Comparison of ENCODE assay signal across 25 cellular contexts in genomic region chrX:149274516-149275105, GRCh38.
A peak's percentile ranks its signal among the peaks of the same experiment; 100 is the strongest.
DNase-seq lines count a peak whose midpoint lies in the region; ATAC-seq and TF ChIP-seq lines count a peak whose summit lies in the region.
"Had no signal": no experiment of that assay in that cellular context is flagged by ENCODE, and none has a peak within 500 bp of the region (broad histone marks: within the 10 kb centered on the region; RNA-seq: fewer than 3 reads in every experiment).

No MANE protein-coding gene starts in this region.

- no peaks in the 10 kb centered on the region for H3K9me3 ChIP-seq in PC-3 (ENCODE audit: low read length)

- no peak overlapping the region for H3K9ac ChIP-seq in PC-3 (ENCODE audit: low read length)

- H3K4me3 ChIP-seq in PC-3 (ENCODE audit: low read length): no peak overlapping the region

- CTCF ChIA-PET in PC-3 (lab: Charles Lee): no interaction called here
- CTCF ChIA-PET in activated CD4-positive, alpha-beta memory T cell treated with anti-CD3 and anti-CD28 coated beads, Interleukin-2, amount 10 ng/mL, durations not matched to agents 7 days and 5 days (lab: Charles Lee): no interaction called here

- no peak overlapping the region for H3K27ac ChIP-seq in PC-3 (ENCODE audit: low read length)

- H3K9me3 Mint-ChIP-seq in activated CD4-positive, alpha-beta memory T cell treated with anti-CD3 and anti-CD28 coated beads, Interleukin-2, amount 10 ng/mL, durations not matched to agents 7 days and 5 days: no peaks in the 10 kb centered on the region
- H3K9me3 Mint-ChIP-seq: activated T-cell treated with anti-CD3 and anti-CD28 coated beads, Interleukin-2, amount 50 U/mL, for 24 hours; CD4-positive, CD25-positive, alpha-beta regulatory T cell; central memory CD8-positive, alpha-beta T cell had no signal

- ATAC-seq in PC-3 (no peak), GM18519 (IDR thresholded peaks at IDR 0.05; ENCODE audit: low FRiP score, unreplicated experiment) (no peak)
- ATAC-seq: stimulated activated naive CD8-positive, alpha-beta T cell treated with anti-CD3 and anti-CD28 coated beads, Interleukin-15, Interleukin-2, amounts not matched to agents 100 U/mL and 50 U/mL, for 24 hours had no signal

- H3K79me2 ChIP-seq in PC-3 (ENCODE audit: low read length): no peaks in the 10 kb centered on the region

- no TSS peak for BruUV-seq in PC-3 (replicated peaks; lab: Mats Ljungman, UMichigan)

- H3K9me2 ChIP-seq in PC-3 (replicated peaks; ENCODE audit: low read length): no peaks in the 10 kb centered on the region

- TF ChIP-seq CTCF in PC-3 (conservative IDR thresholded peaks at IDR 0.05; ENCODE audit: low read depth, low read length): no peak

- no peak overlapping the region for H3K4me3 Mint-ChIP-seq in activated CD4-positive, alpha-beta memory T cell treated with anti-CD3 and anti-CD28 coated beads, Interleukin-2, amount 10 ng/mL, durations not matched to agents 7 days and 5 days
- H3K4me3 Mint-ChIP-seq: activated T-cell treated with anti-CD3 and anti-CD28 coated beads, Interleukin-2, amount 50 U/mL, for 24 hours; CD4-positive, CD25-positive, alpha-beta regulatory T cell; central memory CD8-positive, alpha-beta T cell; naive B cell had no signal

- no peaks in the 10 kb centered on the region for H3F3A ChIP-seq in PC-3 (ENCODE audit: low read length, unreplicated experiment)

- H4K20me1 ChIP-seq in PC-3 (ENCODE audit: low read length): no peaks in the 10 kb centered on the region

- H3K27me3 Mint-ChIP-seq in activated CD4-positive, alpha-beta memory T cell treated with anti-CD3 and anti-CD28 coated beads, Interleukin-2, amount 10 ng/mL, durations not matched to agents 7 days and 5 days: no peaks in the 10 kb centered on the region
- H3K27me3 Mint-ChIP-seq: CD4-positive, CD25-positive, alpha-beta regulatory T cell; central memory CD8-positive, alpha-beta T cell had no signal

- POLR2A ChIA-PET in PC-3 (lab: Charles Lee; ENCODE audit: unreplicated experiment): no interaction called here
- POLR2A ChIA-PET in activated CD4-positive, alpha-beta memory T cell treated with anti-CD3 and anti-CD28 coated beads, Interleukin-2, amount 10 ng/mL, durations not matched to agents 7 days and 5 days (lab: Charles Lee): no interaction called here

- no peak overlapping the region for H2AFZ ChIP-seq in PC-3 (ENCODE audit: low read length)

- no peaks in the 10 kb centered on the region for H3K4me1 Mint-ChIP-seq in activated CD4-positive, alpha-beta memory T cell treated with anti-CD3 and anti-CD28 coated beads, Interleukin-2, amount 10 ng/mL, durations not matched to agents 7 days and 5 days
- H3K4me1 Mint-ChIP-seq: CD4-positive, CD25-positive, alpha-beta regulatory T cell; central memory CD8-positive, alpha-beta T cell; naive B cell had no signal

- no peak overlapping the region for H3K4me2 ChIP-seq in PC-3 (ENCODE audit: low read length)

- peak; percentile 47 for DNase-seq in AG20443 (ENCODE audit: low spot score)
- DNase-seq in PC-3: peak; percentile 15
- peak; percentile 21 for DNase-seq in cerebellum (ENCODE audit: low spot score)
- peak; percentile 39 for DNase-seq in myocyte (ENCODE audit: low read depth)
- no peak for DNase-seq in NCI-H748 (lab: John Stamatoyannopoulos, UW; ENCODE audit: unreplicated experiment)
- DNase-seq in NCI-H526 treated with DMSO at 0.1 percent for 48 hours (lab: John Stamatoyannopoulos, UW): no peak
- DNase-seq in activated CD4-positive, alpha-beta memory T cell treated with anti-CD3 and anti-CD28 coated beads, Interleukin-2, amount 10 ng/mL, durations not matched to agents 7 days and 5 days: no peak
- DNase-seq: activated naive CD4-positive, alpha-beta T cell treated with Interleukin-2 at 50 U/mL for 16 hours; activated T-cell treated with anti-CD3 and anti-CD28 coated beads, Interleukin-2, amount 50 U/mL, for 24 hours; amniotic stem cell; CD4-positive, CD25-positive, alpha-beta regulatory T cell; KBM-7; mesendoderm; MV-4-11; naive B cell; NCI-H1694 treated with DMSO at 0.1 percent for 48 hours; NCI-H526; nucleus accumbens; Right ventricle myocardium superior; stimulated activated CD4-positive, alpha-beta T cell treated with anti-CD3 and anti-CD28 coated beads, Interleukin-12 subunit alpha, Interleukin-12 subunit beta, amount 100 ng/mL, for 4 hours; stimulated activated CD4-positive, alpha-beta T cell treated with anti-CD3 and anti-CD28 coated beads, Interleukin-4, amount 100 ng/mL, for 4 hours; stimulated activated naive CD8-positive, alpha-beta T cell treated with anti-CD3 and anti-CD28 coated beads, Interleukin-15, Interleukin-2, amounts not matched to agents 100 U/mL and 50 U/mL, for 24 hours; trophoblast cell had no signal

- H3K27me3 ChIP-seq in PC-3 (ENCODE audit: low read length): no peaks in the 10 kb centered on the region

- intact Hi-C loops in PC-3 (cut with micrococcal nuclease): no loop called here

- no peaks in the 10 kb centered on the region for H3K36me3 Mint-ChIP-seq in activated CD4-positive, alpha-beta memory T cell treated with anti-CD3 and anti-CD28 coated beads, Interleukin-2, amount 10 ng/mL, durations not matched to agents 7 days and 5 days (ENCODE audit: low read depth)
- H3K36me3 Mint-ChIP-seq: CD4-positive, CD25-positive, alpha-beta regulatory T cell; naive B cell had no signal

- H3K36me3 ChIP-seq in PC-3 (ENCODE audit: low read depth, low read length): no peaks in the 10 kb centered on the region

- no peak overlapping the region for H3K27ac Mint-ChIP-seq in activated CD4-positive, alpha-beta memory T cell treated with anti-CD3 and anti-CD28 coated beads, Interleukin-2, amount 10 ng/mL, durations not matched to agents 7 days and 5 days
- H3K27ac Mint-ChIP-seq: activated T-cell treated with anti-CD3 and anti-CD28 coated beads, Interleukin-2, amount 50 U/mL, for 24 hours; CD4-positive, CD25-positive, alpha-beta regulatory T cell had no signal

- no peaks in the 10 kb centered on the region for H3K4me1 ChIP-seq in PC-3 (ENCODE audit: insufficient read depth, low read length)

Comparison
In these comparisons a context has a peak if more than half of its experiments do, and no peak if none do; other contexts are left out.
1. DNase-seq: peak in AG20443 (single experiment), PC-3 (single experiment), cerebellum (single experiment) and myocyte (single experiment); none in NCI-H748 (single experiment), NCI-H526 treated with DMSO at 0.1 percent for 48 hours (single experiment) and activated CD4-positive, alpha-beta memory T cell treated with anti-CD3 and anti-CD28 coated beads, Interleukin-2, amount 10 ng/mL, durations not matched to agents 7 days and 5 days (single experiment).